Comparison of ENCODE assay signal across 9 cellular contexts in genomic region chr1:37752583-37753471, GRCh38. TPM values are rescaled to one million over a fixed set of nuclear protein-coding genes. Genes with fewer than 3 reads are reported as not detected.
DNase-seq lines count a peak whose midpoint lies in the region; ATAC-seq and TF ChIP-seq lines count a peak whose summit lies in the region.
"Had no signal": no experiment of that assay in that cellular context is flagged by ENCODE, and none has a peak within 500 bp of the region (broad histone marks: within the 10 kb centered on the region; RNA-seq: fewer than 3 reads in every experiment).

No MANE protein-coding gene starts in this region.

- no peak for DNase-seq in activated CD8-positive, alpha-beta T cell treated with anti-CD3 and anti-CD28 coated beads, Interleukin-2, amount 10 ng/mL, durations not matched to agents 7 days and 5 days
- DNase-seq in head of caudate nucleus (peak in 24 of 42 donors; percentile 18 to 66 (median 46)), sigmoid colon (no peak), NOMO-1 treated with DMSO at 0.1 percent for 48 hours (lab: John Stamatoyannopoulos, UW; ENCODE audit: unreplicated experiment) (no peak), T-helper 9 cell (no peak), ovary (no peak)

- H3K9me3 Mint-ChIP-seq in activated CD8-positive, alpha-beta T cell treated with anti-CD3 and anti-CD28 coated beads, Interleukin-2, amount 10 ng/mL, durations not matched to agents 7 days and 5 days (ENCODE audit: insufficient read depth): no peaks in the 10 kb centered on the region

- H3K4me3 ChIP-seq in DOHH2 (ENCODE audit: low read length) (peak overlapping the region; percentile 41), HUES64 (ENCODE audit: low read length) (peak overlapping the region; percentile 50), sigmoid colon (peak overlapping the region in 3 of 4 donors; percentile 33 to 36 (median 35)), ovary (no peak overlapping the region)

- TF ChIP-seq CTCF in DOHH2 (IDR thresholded peaks at IDR 0.05; ENCODE audit: low read depth, low read length, poor library complexity, severe bottlenecking) (no peak), sigmoid colon (IDR thresholded peaks at IDR 0.05) (no peak), ovary (IDR thresholded peaks at IDR 0.05) (no peak)

- H4K20me1 ChIP-seq in DOHH2 (ENCODE audit: control insufficient read depth, insufficient read depth, low read depth, low read length): no peaks in the 10 kb centered on the region

- H3K4me1 Mint-ChIP-seq in activated CD8-positive, alpha-beta T cell treated with anti-CD3 and anti-CD28 coated beads, Interleukin-2, amount 10 ng/mL, durations not matched to agents 7 days and 5 days (ENCODE audit: low read depth): peaks cover 7% of the 10 kb centered on the region

- WGBS in HUES64: 2% methylated on average over 101 of the region's 105 CpGs
- 1 to 2% methylated on average over 105 of the region's 105 CpGs for WGBS in sigmoid colon, 2 donors
- 1 to 5% (median 2%) methylated on average over 33 to 105 of the region's 105 CpGs for WGBS in ovary, 3 donors

- intact Hi-C loops in head of caudate nucleus (cut with DNase I) (no loop called here), sigmoid colon (cut with DNase I) (no loop called here), ovary (cut with DNase I) (no loop called here)

- peaks cover 39% of the 10 kb centered on the region for H3K27me3 ChIP-seq in DOHH2 (ENCODE audit: control insufficient read depth, low read length)
- H3K27me3 ChIP-seq in HUES64 (ENCODE audit: insufficient read depth, low read length): peaks cover 85% of the 10 kb centered on the region
- peaks cover 19 to 92% (median 42%) of the 10 kb centered on the region in 3 donors for H3K27me3 ChIP-seq in sigmoid colon
- no peaks in the 10 kb centered on the region for H3K27me3 ChIP-seq in ovary

- H3K9me2 ChIP-seq in DOHH2 (replicated peaks; ENCODE audit: control insufficient read depth, low read length): no peaks in the 10 kb centered on the region

- no peak overlapping the region for H3K9ac ChIP-seq in HUES64 (ENCODE audit: low read depth, low read length)

- peak overlapping the region; percentile 42 for H3K4me3 Mint-ChIP-seq in activated CD8-positive, alpha-beta T cell treated with anti-CD3 and anti-CD28 coated beads, Interleukin-2, amount 10 ng/mL, durations not matched to agents 7 days and 5 days

- no peaks in the 10 kb centered on the region for H3K36me3 Mint-ChIP-seq in activated CD8-positive, alpha-beta T cell treated with anti-CD3 and anti-CD28 coated beads, Interleukin-2, amount 10 ng/mL, durations not matched to agents 7 days and 5 days (ENCODE audit: low read depth)

- H3K36me3 ChIP-seq in DOHH2 (ENCODE audit: control insufficient read depth, low read length) (no peaks in the 10 kb centered on the region), HUES64 (ENCODE audit: insufficient read depth, low read length) (no peaks in the 10 kb centered on the region), sigmoid colon (no peaks in the 10 kb centered on the region), ovary (no peaks in the 10 kb centered on the region)

- CTCF ChIA-PET in activated CD8-positive, alpha-beta T cell treated with anti-CD3 and anti-CD28 coated beads, Interleukin-2, amount 10 ng/mL, durations not matched to agents 7 days and 5 days (lab: Charles Lee): no interaction called here

- no peaks in the 10 kb centered on the region for H3K9me3 ChIP-seq in DOHH2 (ENCODE audit: control insufficient read depth, insufficient read depth, low read length)
- H3K9me3 ChIP-seq in HUES64 (ENCODE audit: insufficient read depth, low read depth, low read length): no peaks in the 10 kb centered on the region
- no peaks in the 10 kb centered on the region for H3K9me3 ChIP-seq in sigmoid colon
- no peaks in the 10 kb centered on the region for H3K9me3 ChIP-seq in ovary

- POLR2A ChIA-PET in activated CD8-positive, alpha-beta T cell treated with anti-CD3 and anti-CD28 coated beads, Interleukin-2, amount 10 ng/mL, durations not matched to agents 7 days and 5 days (lab: Charles Lee): no interaction called here

- TF ChIP-seq POLR2A in sigmoid colon (IDR thresholded peaks at IDR 0.05) (no peak), ovary (IDR thresholded peaks at IDR 0.05) (no peak)

- no peak for TF ChIP-seq EP300 in sigmoid colon (IDR thresholded peaks at IDR 0.05)
- TF ChIP-seq EP300 in ovary (IDR thresholded peaks at IDR 0.05): no peak

- no peak overlapping the region for H3K27ac Mint-ChIP-seq in activated CD8-positive, alpha-beta T cell treated with anti-CD3 and anti-CD28 coated beads, Interleukin-2, amount 10 ng/mL, durations not matched to agents 7 days and 5 days

- H3F3A ChIP-seq in DOHH2 (ENCODE audit: control insufficient read depth, insufficient read depth): no peaks in the 10 kb centered on the region

- H3K79me2 ChIP-seq in DOHH2 (ENCODE audit: control insufficient read depth, low read length): no peaks in the 10 kb centered on the region

- peak; percentile 75 for ATAC-seq in activated CD8-positive, alpha-beta T cell treated with anti-CD3 and anti-CD28 coated beads, Interleukin-2, amount 10 ng/mL, durations not matched to agents 7 days and 5 days

- no peak overlapping the region for H3K27ac ChIP-seq in DOHH2 (ENCODE audit: low read depth, low read length)
- H3K27ac ChIP-seq in HUES64 (ENCODE audit: low read depth, low read length): no peak overlapping the region
- no peak overlapping the region for H3K27ac ChIP-seq in sigmoid colon
- no peak overlapping the region for H3K27ac ChIP-seq in ovary

- peak overlapping the region; percentile 49 for H3K4me2 ChIP-seq in DOHH2 (ENCODE audit: low read length)

- peaks cover 41% of the 10 kb centered on the region for H3K27me3 Mint-ChIP-seq in activated CD8-positive, alpha-beta T cell treated with anti-CD3 and anti-CD28 coated beads, Interleukin-2, amount 10 ng/mL, durations not matched to agents 7 days and 5 days (ENCODE audit: low read depth)

- no peaks in the 10 kb centered on the region for H3K4me1 ChIP-seq in DOHH2 (ENCODE audit: control insufficient read depth, low read length)
- no peaks in the 10 kb centered on the region for H3K4me1 ChIP-seq in HUES64 (ENCODE audit: insufficient read depth, low read length)
- H3K4me1 ChIP-seq in sigmoid colon: peaks cover 0 to 11% (median 6%) of the 10 kb centered on the region in 4 donors
- no peaks in the 10 kb centered on the region for H3K4me1 ChIP-seq in ovary (ENCODE audit: insufficient read depth)

RNA-seq across cellular contexts. Expression of gene EPHA10, which starts 12.1 kb away (rescaled TPM):
- 0.20 TPM for polyA plus RNA-seq in HUES64 (2013, experiment 1 of 2)
- 0.06 TPM for polyA plus RNA-seq in HUES64 (2013, experiment 2 of 2)
- total RNA-seq in activated CD8-positive, alpha-beta T cell treated with anti-CD3 and anti-CD28 coated beads, Interleukin-2, amount 10 ng/mL, durations not matched to agents 7 days and 5 days: not detected
- under 1 TPM; 0.14 to 0.83 (median 0.52) TPM for total RNA-seq in sigmoid colon
- polyA plus RNA-seq in sigmoid colon: 10 to 100 TPM in 1 of 3 donors, 1 to 10 TPM in 2; 5.4 to 33.3 (median 7.6) TPM
- under 1 TPM in 4 of 7 donors, not detected in 3; 0.20 to 0.69 (median 0.50) TPM for total RNA-seq in ovary
- under 1 TPM; 0.02 to 0.05 TPM for polyA plus RNA-seq in ovary
- total RNA-seq: M059J had no signal

RNA-seq across cellular contexts. Expression of gene MANEAL, which starts 40.8 kb away (rescaled TPM):
- polyA plus RNA-seq in HUES64 (2013, experiment 1 of 2): 3.5 TPM
- polyA plus RNA-seq in HUES64 (2013, experiment 2 of 2): 2.8 TPM
- 1 to 10 TPM; 1.2 to 2.5 TPM for total RNA-seq in activated CD8-positive, alpha-beta T cell treated with anti-CD3 and anti-CD28 coated beads, Interleukin-2, amount 10 ng/mL, durations not matched to agents 7 days and 5 days
- total RNA-seq in sigmoid colon: 1 to 10 TPM; 1.1 to 1.8 (median 1.4) TPM
- 1 to 10 TPM in 2 of 3 donors, under 1 TPM in 1; 0.60 to 5.2 (median 1.2) TPM for polyA plus RNA-seq in sigmoid colon
- 1 to 10 TPM in 5 of 7 donors, under 1 TPM in 1, not detected in 1; 0.66 to 2.2 (median 1.7) TPM for total RNA-seq in ovary
- polyA plus RNA-seq in ovary: 1 to 10 TPM in 1 of 2 donors, under 1 TPM in 1; 0.99 to 3.7 TPM

RNA-seq across cellular contexts. Expression of gene C1orf122, which starts 54.8 kb away (rescaled TPM):
- polyA plus RNA-seq in HUES64 (2013, experiment 1 of 2): 35.3 TPM
- 32.6 TPM for polyA plus RNA-seq in HUES64 (2013, experiment 2 of 2)
- total RNA-seq in activated CD8-positive, alpha-beta T cell treated with anti-CD3 and anti-CD28 coated beads, Interleukin-2, amount 10 ng/mL, durations not matched to agents 7 days and 5 days: 10 to 100 TPM; 19.1 to 22.2 TPM
- total RNA-seq in sigmoid colon (100 to 1,000 TPM in 1 of 4 donors, 10 to 100 TPM in 3; 61.9 to 105 (median 90.8) TPM), ovary (10 to 100 TPM; 24.5 to 56.2 (median 32.5) TPM)
- polyA plus RNA-seq in sigmoid colon (10 to 100 TPM; 43.2 to 54.6 (median 51.1) TPM), ovary (10 to 100 TPM; 10.3 to 23.7 TPM)

RNA-seq across cellular contexts. Expression of gene YRDC, which starts 55.2 kb away (rescaled TPM):
- polyA plus RNA-seq in HUES64 (2013, experiment 1 of 2): 21.4 TPM
- polyA plus RNA-seq in HUES64 (2013, experiment 2 of 2): 19.5 TPM
- total RNA-seq in activated CD8-positive, alpha-beta T cell treated with anti-CD3 and anti-CD28 coated beads, Interleukin-2, amount 10 ng/mL, durations not matched to agents 7 days and 5 days: 10 to 100 TPM; 17.1 to 17.3 TPM
- 10 to 100 TPM in 2 of 4 donors, 1 to 10 TPM in 2; 4.4 to 12.4 (median 9.5) TPM for total RNA-seq in sigmoid colon
- 10 to 100 TPM; 14.4 to 19.0 (median 15.5) TPM for polyA plus RNA-seq in sigmoid colon
- 10 to 100 TPM in 4 of 7 donors, 1 to 10 TPM in 3; 7.2 to 15.0 (median 11.0) TPM for total RNA-seq in ovary
- polyA plus RNA-seq in ovary: 1 to 10 TPM; 9.3 to 9.5 TPM

Comparison
In these comparisons a context has a peak if more than half of its experiments do, and no peak if none do; other contexts are left out.
1. DNase-seq: peak in head of caudate nucleus (24 of 42); none in activated CD8-positive, alpha-beta T cell treated with anti-CD3 and anti-CD28 coated beads, Interleukin-2, amount 10 ng/mL, durations not matched to agents 7 days and 5 days (single experiment), sigmoid colon (single experiment), NOMO-1 treated with DMSO at 0.1 percent for 48 hours (single experiment), T-helper 9 cell (single experiment) and ovary (0 of 5).